10 cellular contexts compared by ENCODE assay signal in the genomic region with DNA sequence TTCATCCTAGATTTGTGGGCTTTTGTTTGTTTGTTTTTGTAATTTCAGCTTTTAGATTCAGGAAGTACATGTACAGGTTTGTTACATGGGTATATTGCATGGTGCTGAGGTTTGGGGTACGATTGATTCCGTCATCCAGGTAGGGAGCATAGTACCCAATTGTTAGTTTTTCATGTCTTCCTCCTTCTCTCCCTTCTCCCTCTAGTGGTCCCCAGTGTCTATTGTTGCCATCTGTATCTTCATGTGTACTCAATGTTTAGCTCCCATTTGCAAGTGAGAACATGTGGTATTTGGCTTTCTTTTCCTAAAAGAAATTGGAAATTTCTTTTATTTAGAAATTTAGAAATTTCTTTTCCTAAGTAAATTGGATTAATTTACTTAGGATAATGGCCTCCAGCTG. TPM values are rescaled to one million over a fixed set of nuclear protein-coding genes. Genes with fewer than 3 reads are reported as not detected.
A peak's percentile ranks its signal among the peaks of the same experiment; 100 is the strongest.
DNase-seq lines count a peak whose midpoint lies in the region; ATAC-seq and TF ChIP-seq lines count a peak whose summit lies in the region.
"Had no signal": no experiment of that assay in that cellular context is flagged by ENCODE, and none has a peak within 500 bp of the region (broad histone marks: within the 10 kb centered on the region; RNA-seq: fewer than 3 reads in every experiment).

No MANE protein-coding gene starts in this region.

- no peaks in the 10 kb centered on the region for H3K36me3 ChIP-seq in uterus

- TF ChIP-seq CTCF in GM12865 (IDR thresholded peaks at IDR 0.05; ENCODE audit: insufficient read depth, low read depth, low read length, missing control alignments): peak; percentile 28
- peak; percentile 69 for TF ChIP-seq CTCF in foreskin fibroblast (IDR thresholded peaks at IDR 0.05; ENCODE audit: low read depth, low read length)
- no peak for TF ChIP-seq CTCF in uterus (IDR thresholded peaks at IDR 0.05)

- no peak for TF ChIP-seq POLR2A in uterus (IDR thresholded peaks at IDR 0.05)

- H3K4me1 ChIP-seq in uterus: peaks cover 0 to 3% of the 10 kb centered on the region in 2 donors

- H3K27ac ChIP-seq in uterus: no peak overlapping the region

- intact Hi-C loops in uterus (cut with DNase I; ENCODE audit: low total_unique reads): no loop called here

- ATAC-seq in HG02938 (IDR thresholded peaks at IDR 0.05; ENCODE audit: unreplicated experiment): no peak
- ATAC-seq: naive thymus-derived CD8-positive, alpha-beta T cell had no signal

- no peaks in the 10 kb centered on the region for H3K9me3 ChIP-seq in uterus

- H3K4me3 ChIP-seq in GM12865 (ENCODE audit: low read depth, low read length): no peak overlapping the region
- no peak overlapping the region for H3K4me3 ChIP-seq in foreskin fibroblast (ENCODE audit: low read depth in 1 of 2, low read length in 2 of 2)
- no peak overlapping the region for H3K4me3 ChIP-seq in uterus

- H3K27me3 ChIP-seq in uterus: no peaks in the 10 kb centered on the region

- peak; percentile 31 for DNase-seq in A172 (ENCODE audit: low spot score)
- no peak for DNase-seq in GM12865 (ENCODE audit: low read depth)
- DNase-seq in RPMI8226: peak; percentile 10
- peak in 1 of 2 donors; percentile 42 for DNase-seq in foreskin fibroblast
- no peak for DNase-seq in NCI-H510A treated with DMSO at 0.1 percent for 48 hours (lab: John Stamatoyannopoulos, UW)
- DNase-seq in activated CD4-positive, alpha-beta T cell treated with anti-CD3 and anti-CD28 coated beads for 4 hours: no peak
- DNase-seq in uterus: no peak
- DNase-seq: naive thymus-derived CD8-positive, alpha-beta T cell; NCI-H1694 treated with DMSO at 0.1 percent for 48 hours had no signal

RNA-seq across cellular contexts. Expression of a gene that starts 37.1 kb away (rescaled TPM):
- total RNA-seq in A172 (2014; rRNA removed; shearing (Covaris generic)): 31.0 and 91.2 TPM in 2 replicates
- 100 to 1,000 TPM in 1 of 4 donors, 10 to 100 TPM in 3; 42.6 to 147 (median 83.7) TPM for total RNA-seq in uterus

RNA-seq across cellular contexts. Expression of a gene that starts 40.5 kb away (rescaled TPM):
- total RNA-seq in A172 (2014; rRNA removed; shearing (Covaris generic)): 15.7 and 19.6 TPM in 2 replicates
- 10 to 100 TPM; 17.2 to 26.1 (median 20.2) TPM for total RNA-seq in uterus

Comparison
In these comparisons a context has a peak if more than half of its experiments do, and no peak if none do; other contexts are left out.
1. DNase-seq: peak in A172 (single experiment) and RPMI8226 (single experiment); none in GM12865 (single experiment), NCI-H510A treated with DMSO at 0.1 percent for 48 hours (single experiment), activated CD4-positive, alpha-beta T cell treated with anti-CD3 and anti-CD28 coated beads for 4 hours (0 of 2) and uterus (0 of 2).
2. CTCF ChIP-seq: peak in GM12865 (single experiment) and foreskin fibroblast (single experiment); none in uterus (0 of 4).